Comparison of ENCODE assay signal across 16 cellular contexts in genomic region chr9:87065981-87066380, GRCh38.
DNase-seq lines count a peak whose midpoint lies in the region; TF ChIP-seq lines count a peak whose summit lies in the region.
"Had no signal": no experiment of that assay in that cellular context is flagged by ENCODE, and none has a peak within 500 bp of the region (broad histone marks: within the 10 kb centered on the region; RNA-seq: fewer than 3 reads in every experiment).

No MANE protein-coding gene starts in this region.

- no peaks in the 10 kb centered on the region for H3K9me3 Mint-ChIP-seq in glutamatergic neuron (ENCODE audit: unreplicated experiment)

- no peak overlapping the region for H3K4me3 ChIP-seq in fibroblast of the aortic adventitia (ENCODE audit: low read depth, low read length)
- no peak overlapping the region for H3K4me3 ChIP-seq in smooth muscle cell
- H3K4me3 ChIP-seq in thyroid gland (replicated peaks in 1 of 3) = no peak overlapping the region
- H3K4me3 ChIP-seq: A549 had no signal

- H3K79me2 ChIP-seq in smooth muscle cell (ENCODE audit: low read depth) = no peaks in the 10 kb centered on the region

- TF ChIP-seq POLR2A in thyroid gland (IDR thresholded peaks at IDR 0.05) = no peak

- no peaks in the 10 kb centered on the region for H4K20me1 ChIP-seq in smooth muscle cell (ENCODE audit: low read depth)

- H3K4me2 ChIP-seq in smooth muscle cell = peak overlapping the region; percentile 57
- H3K4me2 ChIP-seq: A549 had no signal

- H3K4me1 Mint-ChIP-seq in glutamatergic neuron (ENCODE audit: low read depth, unreplicated experiment) = peaks cover 2% of the 10 kb centered on the region

- H2AFZ ChIP-seq in smooth muscle cell (ENCODE audit: low read depth) = no peak overlapping the region

- H3K27me3 Mint-ChIP-seq in glutamatergic neuron (ENCODE audit: unreplicated experiment) = no peaks in the 10 kb centered on the region

- H3K27ac Mint-ChIP-seq in glutamatergic neuron (ENCODE audit: unreplicated experiment) = no peak overlapping the region

- peak overlapping the region; percentile 87 for H3K27ac ChIP-seq in smooth muscle cell (ENCODE audit: low read depth)
- H3K27ac ChIP-seq in thyroid gland = no peak overlapping the region
- H3K27ac ChIP-seq: A549, C4-2B had no signal

- no peak overlapping the region for H3K9ac ChIP-seq in smooth muscle cell (ENCODE audit: low read depth)

- no peaks in the 10 kb centered on the region for H3K36me3 Mint-ChIP-seq in glutamatergic neuron (ENCODE audit: unreplicated experiment)

- DNase-seq in EH (ENCODE audit: low read depth) (peak; percentile 61), M059J (ENCODE audit: low read depth) (peak; percentile 25), fibroblast of the aortic adventitia (ENCODE audit: low read depth) (peak; percentile 39), smooth muscle cell (lab: John Stamatoyannopoulos, UW; ENCODE audit: unreplicated experiment) (no peak), glutamatergic neuron (no peak), thyroid gland (no peak), activated gamma-delta T cell (lab: John Stamatoyannopoulos, UW) (no peak)
- DNase-seq: AML-193, HCEC 1CT, Kasumi-1, NCI-H1105, NCI-H2081, NCI-H2171 treated with DMSO at 0.1 percent for 48 hours, NCI-H446 had no signal

- H3K27me3 ChIP-seq in smooth muscle cell (ENCODE audit: low read depth) (no peaks in the 10 kb centered on the region), thyroid gland (no peaks in the 10 kb centered on the region)

- no peak for TF ChIP-seq CTCF in fibroblast of the aortic adventitia (IDR thresholded peaks at IDR 0.05; ENCODE audit: insufficient read depth, low read length)
- TF ChIP-seq CTCF in smooth muscle cell (IDR thresholded peaks at IDR 0.05; ENCODE audit: borderline replicate concordance, insufficient read depth, poor library complexity, severe bottlenecking) = no peak
- TF ChIP-seq CTCF in glutamatergic neuron (IDR thresholded peaks at IDR 0.05; ENCODE audit: partially characterized antibody, unreplicated experiment) = no peak
- TF ChIP-seq CTCF in thyroid gland (IDR thresholded peaks at IDR 0.05) = no peak

- H3K4me3 Mint-ChIP-seq in glutamatergic neuron (ENCODE audit: unreplicated experiment) = no peak overlapping the region

- 28% methylated on average over 4 of the region's 4 CpGs for WGBS in smooth muscle cell (ENCODE audit: low lambda C conversion rate)
- WGBS in thyroid gland, 2 donors = 79 to 87% methylated on average over 4 of the region's 4 CpGs

- peaks cover 20% of the 10 kb centered on the region for H3K4me1 ChIP-seq in smooth muscle cell (ENCODE audit: low read depth)
- peaks cover 18 to 30% of the 10 kb centered on the region in 2 donors for H3K4me1 ChIP-seq in thyroid gland
- H3K4me1 ChIP-seq: A549 had no signal

- H3K36me3 ChIP-seq in smooth muscle cell (ENCODE audit: low read depth) = no peaks in the 10 kb centered on the region
- H3K36me3 ChIP-seq in thyroid gland = no peaks in the 10 kb centered on the region

- H3F3A ChIP-seq in smooth muscle cell (ENCODE audit: low read depth) = peaks cover 24% of the 10 kb centered on the region

- no peaks in the 10 kb centered on the region for H3K9me3 ChIP-seq in smooth muscle cell (replicated peaks; ENCODE audit: low read depth)
- H3K9me3 ChIP-seq in thyroid gland = no peaks in the 10 kb centered on the region
- H3K9me3 ChIP-seq: A549 had no signal

- intact Hi-C loops in thyroid gland (cut with DNase I) = no loop called here

Comparison
In these comparisons a context has a peak if more than half of its experiments do, and no peak if none do; other contexts are left out.
1. DNase-seq: peak in EH (single experiment), M059J (single experiment) and fibroblast of the aortic adventitia (single experiment); none in smooth muscle cell (single experiment), glutamatergic neuron (single experiment), thyroid gland (0 of 2) and activated gamma-delta T cell (single experiment).